In genomic region chr21:38852708-38853107, GRCh38 we compare ENCODE assay signal across 21 cellular contexts.
"Had no signal": no experiment of that assay in that cellular context is flagged by ENCODE, and none has a peak within 500 bp of the region (broad histone marks: within the 10 kb centered on the region; RNA-seq: fewer than 3 reads in every experiment).

No MANE protein-coding gene starts in this region.

- H3K4me3 Mint-ChIP-seq: activated CD4-positive, alpha-beta T cell treated with anti-CD3 and anti-CD28 coated beads for 36 hours; activated CD8-positive, alpha-beta T cell treated with anti-CD3 and anti-CD28 coated beads, Interleukin-2, amount 10 ng/mL, durations not matched to agents 7 days and 5 days; central memory CD8-positive, alpha-beta T cell; memory B cell; naive thymus-derived CD8-positive, alpha-beta T cell; stimulated activated naive B cell treated with anti-CD40 and anti-IgM and Interleukin-4, amounts not matched to agents 10 μg/mL and 1 μg/mL and 100 μg/mL, for 72 hours; T-helper 1 cell treated with Interleukin-12 subunit alpha and Interleukin-12 subunit beta and Interleukin-4 antibody, amounts not matched to agents 30 μg/mL and 1 μg/mL, for 36 hours had no signal

- DNase-seq: activated CD4-positive, alpha-beta T cell treated with anti-CD3 and anti-CD28 coated beads for 36 hours; activated CD8-positive, alpha-beta memory T cell treated with anti-CD3 and anti-CD28 coated beads, Interleukin-2, amount 50 U/mL, for 4 hours; activated gamma-delta T cell; activated T-cell treated with anti-CD3 and anti-CD28 coated beads, Interleukin-2, amount 50 U/mL, for 48 hours; cortex of kidney; effector CD8-positive, alpha-beta T cell; naive thymus-derived CD8-positive, alpha-beta T cell; stimulated activated CD4-positive, alpha-beta T cell treated with anti-CD3 and anti-CD28 coated beads, Interleukin-15, amount 100 ng/mL, for 24 hours; stimulated activated CD4-positive, alpha-beta T cell treated with anti-CD3 and anti-CD28 coated beads, Interleukin-4, amount 100 ng/mL, for 1 hour; WERI-Rb-1 had no signal

- H3K9me3 Mint-ChIP-seq: activated naive CD4-positive, alpha-beta T cell treated with anti-CD3 and anti-CD28 coated beads, Interleukin-2, amount 50 U/mL, for 72 hours; central memory CD8-positive, alpha-beta T cell; naive thymus-derived CD8-positive, alpha-beta T cell; stimulated activated naive B cell treated with anti-CD40 and anti-IgM and Interleukin-4, amounts not matched to agents 10 μg/mL and 1 μg/mL and 100 μg/mL, for 72 hours; T-helper 1 cell treated with Interleukin-12 subunit alpha and Interleukin-12 subunit beta and Interleukin-4 antibody, amounts not matched to agents 30 μg/mL and 1 μg/mL, for 36 hours had no signal

- H3K36me3 ChIP-seq: left lung, neutrophil, right atrium auricular region, WERI-Rb-1 had no signal

- H3K27ac ChIP-seq: body of pancreas, left lung, neutrophil, right atrium auricular region, WERI-Rb-1 had no signal

- H3K27me3 ChIP-seq: body of pancreas, left lung, neutrophil, right atrium auricular region had no signal

- ATAC-seq: activated CD4-positive, alpha-beta T cell treated with anti-CD3 and anti-CD28 coated beads for 36 hours; activated CD8-positive, alpha-beta T cell treated with anti-CD3 and anti-CD28 coated beads, Interleukin-2, amount 10 ng/mL, durations not matched to agents 7 days and 5 days; naive thymus-derived CD8-positive, alpha-beta T cell had no signal

- H3K4me3 ChIP-seq: body of pancreas, left lung, right atrium auricular region, skin epidermis had no signal

- H3K36me3 Mint-ChIP-seq: activated naive CD4-positive, alpha-beta T cell treated with anti-CD3 and anti-CD28 coated beads, Interleukin-2, amount 50 U/mL, for 72 hours; memory B cell; naive thymus-derived CD8-positive, alpha-beta T cell; stimulated activated naive B cell treated with anti-CD40 and anti-IgM and Interleukin-4, amounts not matched to agents 10 μg/mL and 1 μg/mL and 100 μg/mL, for 72 hours had no signal

- H3K4me1 ChIP-seq: body of pancreas, left lung had no signal

- H3K4me1 Mint-ChIP-seq: activated CD4-positive, alpha-beta T cell treated with anti-CD3 and anti-CD28 coated beads for 36 hours; central memory CD8-positive, alpha-beta T cell; memory B cell; naive thymus-derived CD8-positive, alpha-beta T cell had no signal

- H3K27me3 Mint-ChIP-seq: activated CD4-positive, alpha-beta T cell treated with anti-CD3 and anti-CD28 coated beads for 36 hours had no signal

- H3K27ac Mint-ChIP-seq: activated CD4-positive, alpha-beta T cell treated with anti-CD3 and anti-CD28 coated beads for 36 hours; activated CD8-positive, alpha-beta T cell treated with anti-CD3 and anti-CD28 coated beads, Interleukin-2, amount 10 ng/mL, durations not matched to agents 7 days and 5 days; memory B cell; naive thymus-derived CD8-positive, alpha-beta T cell; T-helper 1 cell treated with Interleukin-12 subunit alpha and Interleukin-12 subunit beta and Interleukin-4 antibody, amounts not matched to agents 30 μg/mL and 1 μg/mL, for 36 hours had no signal

- H3K9me3 ChIP-seq: body of pancreas, left lung, neutrophil, right atrium auricular region had no signal
